In genomic region chr1:65434255-65434654, GRCh38 we compare ENCODE assay signal across 2 cellular contexts.
TF ChIP-seq lines count a peak whose summit lies in the region.

No MANE protein-coding gene starts in this region.

TF ChIP-seq in SK-N-SH, 30 proteins besides CTCF, POLR2A, EP300 and RAD21 (continued from another document):
- TF ChIP-seq FOSL2 (IDR thresholded peaks at IDR 0.05; ENCODE audit: borderline replicate concordance, low read depth) (no peak), SMC3 (IDR thresholded peaks at IDR 0.05; ENCODE audit: low read depth, low read length) (no peak), TAF1 (IDR thresholded peaks at IDR 0.05; ENCODE audit: borderline replicate concordance, low read depth, low read length) (no peak)

TF ChIP-seq in SK-N-SH treated with all-trans-retinoic acid at 6 μM for 48 hours, 23 proteins besides CTCF, POLR2A, EP300 and RAD21 (continued from another document):
- TF ChIP-seq CREB5 (CRISPR knock-in tag; IDR thresholded peaks at IDR 0.05; ENCODE audit: low read depth), result no peak
